1 cellular context compared by ENCODE assay signal in genomic region chr17:7314719-7315569, GRCh38.
TF ChIP-seq lines count a peak whose summit lies in the region.

GPS2 (minus strand) TSS chr17:7315360; CDS start chr17:7315052, 308 bp downstream.

TF ChIP-seq in IMR-90, 13 proteins besides CTCF, POLR2A, EP300 and RAD21 (continued from another document):
- no peak for TF ChIP-seq ELK1 (IDR thresholded peaks at IDR 0.05; ENCODE audit: borderline replicate concordance, low read depth, low read length)
- TF ChIP-seq USF2 (IDR thresholded peaks at IDR 0.05; ENCODE audit: low read depth, low read length), result peak; percentile 74
- no peak for TF ChIP-seq CEBPB (IDR thresholded peaks at IDR 0.05; ENCODE audit: low read depth, low read length)
- TF ChIP-seq BHLHE40 (IDR thresholded peaks at IDR 0.05; ENCODE audit: low read depth, low read length), result no peak
- no peak for TF ChIP-seq FOS (IDR thresholded peaks at IDR 0.05; ENCODE audit: low read depth, low read length)
- no peak for TF ChIP-seq MAFK (IDR thresholded peaks at IDR 0.05; ENCODE audit: low read depth, low read length)
- TF ChIP-seq SMC3 (IDR thresholded peaks at IDR 0.05; ENCODE audit: low read depth, low read length), result no peak
- TF ChIP-seq CHD1 (IDR thresholded peaks at IDR 0.05; ENCODE audit: low read depth, low read length), result no peak
